Comparison of ENCODE assay signal across 17 cellular contexts in the genomic region with DNA sequence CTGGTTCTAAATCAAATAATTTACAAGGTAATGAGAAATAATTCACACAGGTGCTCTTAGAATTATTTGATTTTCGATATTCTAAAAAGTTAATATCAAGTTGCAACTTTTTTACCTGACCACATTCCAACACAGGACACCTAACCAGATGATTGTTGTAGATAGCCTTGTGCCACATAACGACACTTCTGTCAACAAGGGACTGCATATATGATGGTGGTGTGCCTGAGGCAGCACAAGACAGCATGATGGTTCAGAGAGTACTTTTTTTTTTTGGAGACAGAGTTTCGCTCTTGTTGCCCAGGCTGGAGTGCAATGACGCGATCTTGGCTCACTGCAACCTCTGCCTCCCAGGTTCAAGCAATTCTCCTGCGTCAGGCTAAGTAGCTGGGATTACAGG.
"Had no signal": no experiment of that assay in that cellular context is flagged by ENCODE, and none has a peak within 500 bp of the region (broad histone marks: within the 10 kb centered on the region; RNA-seq: fewer than 3 reads in every experiment).

No MANE protein-coding gene starts in this region.

- DNase-seq: cerebellar nuclear complex; effector memory CD8-positive, alpha-beta T cell; esophagus squamous epithelium; foreskin fibroblast; glutamatergic neuron; immature natural killer cell; natural killer cell; occipital lobe; pancreas; right lobe of liver; stimulated activated CD4-positive, alpha-beta T cell treated with anti-CD3 and anti-CD28 coated beads, Interleukin-4, amount 100 ng/mL, for 24 hours; tibial artery had no signal

- H3K36me3 ChIP-seq: esophagus squamous epithelium, pancreas, right lobe of liver had no signal

- H3K27me3 ChIP-seq: esophagus squamous epithelium, gastroesophageal sphincter, pancreas, right lobe of liver, tibial artery had no signal

- H3K27ac ChIP-seq: pancreas, right lobe of liver had no signal

- H3K27me3 Mint-ChIP-seq: progenitor cell of endocrine pancreas had no signal

- H3K9me3 Mint-ChIP-seq: dendritic cell treated with granulocyte-macrophage colony-stimulating factor and Interleukin-4, amounts not matched to agents 40 ng/mL and 50 ng/mL, for 4 days; effector memory CD8-positive, alpha-beta T cell; immature natural killer cell; natural killer cell; stimulated activated memory B cell treated with anti-CD40 and anti-IgM and Interleukin-4, amounts not matched to agents 10 μg/mL and 1 μg/mL and 100 μg/mL, for 72 hours; stimulated activated naive CD8-positive, alpha-beta T cell treated with anti-CD3 and anti-CD28 coated beads, Interleukin-15, Interleukin-2, amounts not matched to agents 100 ng/mL and 50 ng/mL, for 24 hours had no signal

- H3K4me3 Mint-ChIP-seq: dendritic cell treated with granulocyte-macrophage colony-stimulating factor and Interleukin-4, amounts not matched to agents 40 ng/mL and 50 ng/mL, for 4 days; effector memory CD8-positive, alpha-beta T cell; immature natural killer cell; natural killer cell; stimulated activated memory B cell treated with anti-CD40 and anti-IgM and Interleukin-4, amounts not matched to agents 10 μg/mL and 1 μg/mL and 100 μg/mL, for 72 hours; stimulated activated naive CD8-positive, alpha-beta T cell treated with anti-CD3 and anti-CD28 coated beads, Interleukin-15, Interleukin-2, amounts not matched to agents 100 ng/mL and 50 ng/mL, for 24 hours had no signal

- H3K27ac Mint-ChIP-seq: dendritic cell treated with granulocyte-macrophage colony-stimulating factor and Interleukin-4, amounts not matched to agents 40 ng/mL and 50 ng/mL, for 4 days; effector memory CD8-positive, alpha-beta T cell; immature natural killer cell; natural killer cell; progenitor cell of endocrine pancreas; stimulated activated memory B cell treated with anti-CD40 and anti-IgM and Interleukin-4, amounts not matched to agents 10 μg/mL and 1 μg/mL and 100 μg/mL, for 72 hours; stimulated activated naive CD8-positive, alpha-beta T cell treated with anti-CD3 and anti-CD28 coated beads, Interleukin-15, Interleukin-2, amounts not matched to agents 100 ng/mL and 50 ng/mL, for 24 hours had no signal

- H3K4me1 Mint-ChIP-seq: immature natural killer cell, natural killer cell had no signal

- H3K9me3 ChIP-seq: esophagus squamous epithelium, gastroesophageal sphincter, pancreas, right lobe of liver, tibial artery had no signal

- H3K36me3 Mint-ChIP-seq: immature natural killer cell; natural killer cell; stimulated activated memory B cell treated with anti-CD40 and anti-IgM and Interleukin-4, amounts not matched to agents 10 μg/mL and 1 μg/mL and 100 μg/mL, for 72 hours had no signal

- H3K4me3 ChIP-seq: esophagus squamous epithelium, gastroesophageal sphincter, pancreas, right lobe of liver, tibial artery had no signal

- ATAC-seq: effector memory CD8-positive, alpha-beta T cell; gastroesophageal sphincter; natural killer cell; pancreas; right lobe of liver; stimulated activated memory B cell treated with anti-CD40 and anti-IgM and Interleukin-4, amounts not matched to agents 10 μg/mL and 1 μg/mL and 100 μg/mL, for 72 hours had no signal
